ENCODE assay signal across 5 cellular contexts in the genomic region with DNA sequence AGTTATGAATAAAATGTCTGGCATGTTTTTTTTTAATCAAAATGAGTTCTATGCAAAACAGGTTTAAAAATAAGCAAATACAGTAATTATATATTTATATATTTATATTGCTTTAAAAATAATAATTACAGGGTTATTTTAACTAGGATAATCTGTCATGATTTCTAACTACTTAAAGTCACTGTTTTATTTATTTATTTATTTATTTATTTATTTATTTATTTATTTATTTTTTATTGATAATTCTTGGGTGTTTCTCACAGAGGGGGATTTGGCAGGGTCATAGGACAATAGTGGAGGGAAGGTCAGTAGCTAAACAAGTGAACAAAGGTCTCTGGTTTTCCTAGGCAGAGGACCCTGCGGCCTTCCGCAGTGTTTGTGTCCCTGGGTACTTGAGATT.
DNase-seq lines count a peak whose midpoint lies in the region; ATAC-seq, FAIRE-seq and TF ChIP-seq lines count a peak whose summit lies in the region.
"Not testable (repeated sequence)": the region's sequence is repeated elsewhere in the genome, so short reads cannot be mapped to it uniquely, and the experiment has no call there.

No MANE protein-coding gene starts in this region.

- not testable (repeated sequence) for H3K27ac ChIP-seq in A549; kidney (ENCODE audit: low read depth in 2 of 2, low read length in 2 of 2)

- intact Hi-C loops in kidney (cut with DNase I), result not testable (repeated sequence)

- H3K4me1 ChIP-seq in A549; kidney (ENCODE audit: control insufficient read depth in 1 of 2, insufficient read depth in 1 of 2, low read depth in 1 of 2, low read length in 2 of 2): not testable (repeated sequence)

- H3K4me3 ChIP-seq in A549; kidney (ENCODE audit: low read length in 2 of 2): not testable (repeated sequence)

- H3K4me2 ChIP-seq in A549, result not testable (repeated sequence)

- CTCF ChIA-PET in A549 (lab: Yijun Ruan, JAX), result interaction anchor here (0.7 kb wide), 1 partner anchor 337 kb away, joined by 3 read pairs; no protein-coding TSS in a partner anchor

- not testable (repeated sequence) for TF ChIP-seq CTCF in A549 (IDR thresholded peaks at IDR 0.05); kidney (IDR thresholded peaks at IDR 0.05; ENCODE audit: borderline replicate concordance, extremely low read depth, insufficient read depth)

- POLR2A ChIA-PET in A549 (lab: Yijun Ruan, JAX), result not testable (repeated sequence)

- not testable (repeated sequence) for H3K9me3 ChIP-seq in A549; kidney (ENCODE audit: control insufficient read depth in 1 of 2, low read length in 2 of 2)

- not testable (repeated sequence) for H3K9ac ChIP-seq in kidney (ENCODE audit: low read length in 2 of 2)

- not testable (repeated sequence) for H3K36me3 ChIP-seq in kidney (ENCODE audit: control insufficient read depth in 1 of 2, insufficient read depth in 2 of 2, low read length in 2 of 2)

- not testable (repeated sequence) for ATAC-seq in A549

- TF ChIP-seq RAD21 in A549 (conservative IDR thresholded peaks at IDR 0.05 in 1 of 2, IDR thresholded peaks at IDR 0.05 in 1 of 2), result not testable (repeated sequence)

- not testable (repeated sequence) for TF ChIP-seq EP300 in A549 (IDR thresholded peaks at IDR 0.05)

- not testable (repeated sequence) for FAIRE-seq in A549 (lab: Jason Lieb, UNC)
- FAIRE-seq in RCC 7860 (lab: Jason Lieb, UNC) (peak; percentile 50), colon (lab: Jason Lieb, UNC) (peak; percentile 47), frontal cortex (lab: Jason Lieb, UNC) (peak; percentile 36), kidney (lab: Jason Lieb, UNC) (peak; percentile 41)

- DNase-seq in A549 (ENCODE audit: low read depth in 1 of 2, low spot score in 1 of 2); RCC 7860 (ENCODE audit: low spot score); frontal cortex (ENCODE audit: low spot score in 2 of 2); kidney: not testable (repeated sequence)

- not testable (repeated sequence) for TF ChIP-seq POLR2A in A549 (IDR thresholded peaks at IDR 0.05; ENCODE audit: low read length)

- no CpG with 5 or more reads among the region's 2 CpGs for WGBS in A549 (ENCODE audit: missing lambda C conversion rate)

TF ChIP-seq in A549, 52 proteins besides CTCF, POLR2A, EP300 and RAD21:
- 0 out of 2 replicates have a peak, but pooled peaks have one; percentile 14 for TF ChIP-seq ZC3H11A (IDR thresholded peaks at IDR 0.05)
